ENCODE assay signal across 1 cellular context in genomic region chr13:79909664-79910063, GRCh38.
TF ChIP-seq lines count a peak whose summit lies in the region.

No MANE protein-coding gene starts in this region.

TF ChIP-seq in SK-N-SH treated with all-trans-retinoic acid at 6 μM for 48 hours, 23 proteins besides CTCF, POLR2A, EP300 and RAD21 (continued from another document):
- TF ChIP-seq ZFP30 (CRISPR knock-in tag; IDR thresholded peaks at IDR 0.05) (no peak), OSR1 (CRISPR knock-in tag; IDR thresholded peaks at IDR 0.05) (no peak), CSDC2 (CRISPR knock-in tag; IDR thresholded peaks at IDR 0.05) (no peak), ZFP3 (CRISPR knock-in tag; IDR thresholded peaks at IDR 0.05) (no peak), RARB (CRISPR knock-in tag; IDR thresholded peaks at IDR 0.05) (no peak), ZNF565 (CRISPR knock-in tag; conservative IDR thresholded peaks at IDR 0.05; ENCODE audit: low read depth) (no peak), ARNTL (CRISPR knock-in tag; IDR thresholded peaks at IDR 0.05; ENCODE audit: borderline replicate concordance, low read depth) (no peak)
- TF ChIP-seq, protein P1, sequence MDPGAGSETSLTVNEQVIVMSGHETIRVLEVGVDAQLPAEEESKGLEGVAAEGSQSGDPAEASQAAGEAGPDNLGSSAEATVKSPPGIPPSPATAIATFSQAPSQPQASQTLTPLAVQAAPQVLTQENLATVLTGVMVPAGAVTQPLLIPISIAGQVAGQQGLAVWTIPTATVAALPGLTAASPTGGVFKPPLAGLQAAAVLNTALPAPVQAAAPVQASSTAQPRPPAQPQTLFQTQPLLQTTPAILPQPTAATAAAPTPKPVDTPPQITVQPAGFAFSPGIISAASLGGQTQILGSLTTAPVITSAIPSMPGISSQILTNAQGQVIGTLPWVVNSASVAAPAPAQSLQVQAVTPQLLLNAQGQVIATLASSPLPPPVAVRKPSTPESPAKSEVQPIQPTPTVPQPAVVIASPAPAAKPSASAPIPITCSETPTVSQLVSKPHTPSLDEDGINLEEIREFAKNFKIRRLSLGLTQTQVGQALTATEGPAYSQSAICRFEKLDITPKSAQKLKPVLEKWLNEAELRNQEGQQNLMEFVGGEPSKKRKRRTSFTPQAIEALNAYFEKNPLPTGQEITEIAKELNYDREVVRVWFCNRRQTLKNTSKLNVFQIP (CRISPR knock-in tag; IDR thresholded peaks at IDR 0.05; ENCODE audit: borderline replicate concordance, low read depth) = no peak
